ENCODE assay signal across 1 cellular context in the genomic region with DNA sequence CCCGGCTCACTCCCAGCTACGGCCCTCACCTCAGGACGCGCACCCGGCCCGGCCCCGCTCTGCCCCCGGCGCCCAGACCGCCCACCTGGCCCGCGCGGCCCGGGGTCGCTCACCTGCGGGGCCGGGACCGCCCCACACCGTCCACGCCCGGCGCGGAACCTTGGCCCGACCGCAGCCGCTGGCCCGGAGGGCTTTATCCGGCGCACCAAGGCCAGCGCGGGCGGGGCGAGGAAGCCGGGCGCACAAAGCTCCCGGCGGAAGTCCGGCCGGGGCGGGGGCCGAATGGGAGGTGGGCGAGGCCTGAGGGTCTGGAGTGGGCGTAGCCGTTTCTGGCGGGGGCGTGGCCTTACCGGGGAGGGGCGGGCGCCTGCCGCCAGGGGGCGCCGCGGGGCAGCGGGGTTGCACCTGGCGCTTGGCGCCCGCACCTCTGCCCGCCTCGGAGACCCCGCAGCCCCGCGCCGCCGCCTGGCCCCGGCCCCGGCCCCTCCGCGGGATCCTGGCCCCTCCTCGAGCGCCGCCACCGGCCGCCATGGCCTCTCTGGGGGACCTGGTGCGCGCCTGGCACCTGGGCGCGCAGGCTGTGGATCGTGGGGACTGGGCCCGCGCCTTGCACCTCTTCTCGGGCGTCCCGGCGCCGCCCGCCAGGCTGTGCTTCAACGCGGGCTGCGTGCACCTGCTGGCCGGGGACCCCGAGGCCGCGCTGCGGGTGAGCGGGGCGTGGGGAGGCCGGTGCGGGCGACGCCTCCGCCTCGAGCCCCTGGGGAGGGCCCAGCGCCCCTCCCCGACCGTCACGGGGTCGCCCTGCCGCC.
TF ChIP-seq lines count a peak whose summit lies in the region.

TSS of gene EXD3 (minus strand) at position 162 of the 809 bp plus-strand sequence. CDS start 27,805 bp downstream, outside the sequence.
A gene with protein sequence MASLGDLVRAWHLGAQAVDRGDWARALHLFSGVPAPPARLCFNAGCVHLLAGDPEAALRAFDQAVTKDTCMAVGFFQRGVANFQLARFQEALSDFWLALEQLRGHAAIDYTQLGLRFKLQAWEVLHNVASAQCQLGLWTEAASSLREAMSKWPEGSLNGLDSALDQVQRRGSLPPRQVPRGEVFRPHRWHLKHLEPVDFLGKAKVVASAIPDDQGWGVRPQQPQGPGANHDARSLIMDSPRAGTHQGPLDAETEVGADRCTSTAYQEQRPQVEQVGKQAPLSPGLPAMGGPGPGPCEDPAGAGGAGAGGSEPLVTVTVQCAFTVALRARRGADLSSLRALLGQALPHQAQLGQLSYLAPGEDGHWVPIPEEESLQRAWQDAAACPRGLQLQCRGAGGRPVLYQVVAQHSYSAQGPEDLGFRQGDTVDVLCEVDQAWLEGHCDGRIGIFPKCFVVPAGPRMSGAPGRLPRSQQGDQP (plus strand): TSS at position 393 of the 809 bp plus-strand sequence. CDS start 137 bp downstream, at position 530.

TF ChIP-seq in K562, 482 proteins besides CTCF, POLR2A, EP300 and RAD21 (continued from another document and continues in another):
- TF ChIP-seq CLOCK (CRISPR knock-in tag; IDR thresholded peaks at IDR 0.05; ENCODE audit: borderline replicate concordance) (no peak), REST (CRISPR knock-in tag; IDR thresholded peaks at IDR 0.05; ENCODE audit: low read depth) (peak; percentile 67; the same call in 1 of the 2 replicates), YBX1 (IDR thresholded peaks at IDR 0.05) (no peak), PTRF (tag; IDR thresholded peaks at IDR 0.05) (no peak), CXXC5 (CRISPR knock-in tag; IDR thresholded peaks at IDR 0.05) (peak; percentile 89), ESRRB (CRISPR knock-in tag; IDR thresholded peaks at IDR 0.05; ENCODE audit: borderline replicate concordance) (no peak), ZNF395 (CRISPR knock-in tag; IDR thresholded peaks at IDR 0.05) (0 out of 2 replicates have a peak, but pooled peaks have one; percentile 29), RB1 (IDR thresholded peaks at IDR 0.05; ENCODE audit: low read depth) (peak; percentile 97), RAD51 (IDR thresholded peaks at IDR 0.05; ENCODE audit: borderline replicate concordance, low read depth) (no peak), FIP1L1 (IDR thresholded peaks at IDR 0.05; ENCODE audit: low read depth, low read length, poor library complexity, severe bottlenecking) (peak; percentile 46), MTA1 (IDR thresholded peaks at IDR 0.05; ENCODE audit: borderline replicate concordance) (no peak), RBM34 (IDR thresholded peaks at IDR 0.05; ENCODE audit: borderline replicate concordance, insufficient read depth, low read length) (no peak), ZNF644 (tag; IDR thresholded peaks at IDR 0.05; ENCODE audit: low read depth) (0 out of 2 replicates have a peak, but pooled peaks have one; percentile 75), ZNF318 (IDR thresholded peaks at IDR 0.05; ENCODE audit: borderline replicate concordance in 1 of 2, low read depth in 1 of 2) (no peak), COPS2 (conservative IDR thresholded peaks at IDR 0.05) (no peak), RCOR1 (IDR thresholded peaks at IDR 0.05; ENCODE audit: borderline replicate concordance in 1 of 2, low read depth in 2 of 2, low read length in 2 of 2) (peak in 1 of 2 experiments; percentile 61; a peak in 2 of 4 replicates)
- TF ChIP-seq, protein P1, sequence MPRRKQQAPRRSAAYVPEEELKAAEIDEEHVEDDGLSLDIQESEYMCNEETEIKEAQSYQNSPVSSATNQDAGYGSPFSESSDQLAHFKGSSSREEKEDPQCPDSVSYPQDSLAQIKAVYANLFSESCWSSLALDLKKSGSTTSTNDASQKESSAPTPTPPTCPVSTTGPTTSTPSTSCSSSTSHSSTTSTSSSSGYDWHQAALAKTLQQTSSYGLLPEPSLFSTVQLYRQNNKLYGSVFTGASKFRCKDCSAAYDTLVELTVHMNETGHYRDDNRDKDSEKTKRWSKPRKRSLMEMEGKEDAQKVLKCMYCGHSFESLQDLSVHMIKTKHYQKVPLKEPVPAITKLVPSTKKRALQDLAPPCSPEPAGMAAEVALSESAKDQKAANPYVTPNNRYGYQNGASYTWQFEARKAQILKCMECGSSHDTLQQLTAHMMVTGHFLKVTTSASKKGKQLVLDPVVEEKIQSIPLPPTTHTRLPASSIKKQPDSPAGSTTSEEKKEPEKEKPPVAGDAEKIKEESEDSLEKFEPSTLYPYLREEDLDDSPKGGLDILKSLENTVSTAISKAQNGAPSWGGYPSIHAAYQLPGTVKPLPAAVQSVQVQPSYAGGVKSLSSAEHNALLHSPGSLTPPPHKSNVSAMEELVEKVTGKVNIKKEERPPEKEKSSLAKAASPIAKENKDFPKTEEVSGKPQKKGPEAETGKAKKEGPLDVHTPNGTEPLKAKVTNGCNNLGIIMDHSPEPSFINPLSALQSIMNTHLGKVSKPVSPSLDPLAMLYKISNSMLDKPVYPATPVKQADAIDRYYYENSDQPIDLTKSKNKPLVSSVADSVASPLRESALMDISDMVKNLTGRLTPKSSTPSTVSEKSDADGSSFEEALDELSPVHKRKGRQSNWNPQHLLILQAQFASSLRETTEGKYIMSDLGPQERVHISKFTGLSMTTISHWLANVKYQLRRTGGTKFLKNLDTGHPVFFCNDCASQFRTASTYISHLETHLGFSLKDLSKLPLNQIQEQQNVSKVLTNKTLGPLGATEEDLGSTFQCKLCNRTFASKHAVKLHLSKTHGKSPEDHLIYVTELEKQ (CRISPR knock-in tag; IDR thresholded peaks at IDR 0.05), result no peak
- TF ChIP-seq, protein P2, sequence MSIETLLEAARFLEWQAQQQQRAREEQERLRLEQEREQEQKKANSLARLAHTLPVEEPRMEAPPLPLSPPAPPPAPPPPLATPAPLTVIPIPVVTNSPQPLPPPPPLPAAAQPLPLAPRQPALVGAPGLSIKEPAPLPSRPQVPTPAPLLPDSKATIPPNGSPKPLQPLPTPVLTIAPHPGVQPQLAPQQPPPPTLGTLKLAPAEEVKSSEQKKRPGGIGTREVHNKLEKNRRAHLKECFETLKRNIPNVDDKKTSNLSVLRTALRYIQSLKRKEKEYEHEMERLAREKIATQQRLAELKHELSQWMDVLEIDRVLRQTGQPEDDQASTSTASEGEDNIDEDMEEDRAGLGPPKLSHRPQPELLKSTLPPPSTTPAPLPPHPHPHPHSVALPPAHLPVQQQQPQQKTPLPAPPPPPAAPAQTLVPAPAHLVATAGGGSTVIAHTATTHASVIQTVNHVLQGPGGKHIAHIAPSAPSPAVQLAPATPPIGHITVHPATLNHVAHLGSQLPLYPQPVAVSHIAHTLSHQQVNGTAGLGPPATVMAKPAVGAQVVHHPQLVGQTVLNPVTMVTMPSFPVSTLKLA (conservative IDR thresholded peaks at IDR 0.05), result peak in 1 of 2 experiments; percentile 38; a peak in 1 of 4 replicates
- TF ChIP-seq, protein P3, sequence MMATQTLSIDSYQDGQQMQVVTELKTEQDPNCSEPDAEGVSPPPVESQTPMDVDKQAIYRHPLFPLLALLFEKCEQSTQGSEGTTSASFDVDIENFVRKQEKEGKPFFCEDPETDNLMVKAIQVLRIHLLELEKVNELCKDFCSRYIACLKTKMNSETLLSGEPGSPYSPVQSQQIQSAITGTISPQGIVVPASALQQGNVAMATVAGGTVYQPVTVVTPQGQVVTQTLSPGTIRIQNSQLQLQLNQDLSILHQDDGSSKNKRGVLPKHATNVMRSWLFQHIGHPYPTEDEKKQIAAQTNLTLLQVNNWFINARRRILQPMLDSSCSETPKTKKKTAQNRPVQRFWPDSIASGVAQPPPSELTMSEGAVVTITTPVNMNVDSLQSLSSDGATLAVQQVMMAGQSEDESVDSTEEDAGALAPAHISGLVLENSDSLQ (IDR thresholded peaks at IDR 0.05), result 0 out of 2 replicates have a peak, but pooled peaks have one; percentile 12
